ENCODE assay signal across 1 cellular context in genomic region chrX:154023276-154024000, GRCh38.
TF ChIP-seq lines count a peak whose summit lies in the region.

No MANE protein-coding gene starts in this region.

TF ChIP-seq in HEK293, 187 proteins besides CTCF, POLR2A, EP300 and RAD21 (continued from another document):
- no peak for TF ChIP-seq ZNF600 (tag by site-specific recombination; IDR thresholded peaks at IDR 0.05)
TF ChIP-seq in HEK293: peak in this region for 2.
